Comparison of ENCODE assay signal across 1 cellular context in genomic region chr7:43591551-43592180, GRCh38.
TF ChIP-seq lines count a peak whose summit lies in the region.

No MANE protein-coding gene starts in this region.

TF ChIP-seq in WTC11, 78 proteins besides CTCF, POLR2A, EP300 and RAD21 (continued from another document):
- no peak for TF ChIP-seq HMGXB4 (CRISPR knock-in tag; IDR thresholded peaks at IDR 0.05)
